Comparison of ENCODE assay signal across 15 cellular contexts in genomic region chr7:8141070-8141469, GRCh38.
"Had no signal": no experiment of that assay in that cellular context is flagged by ENCODE, and none has a peak within 500 bp of the region (broad histone marks: within the 10 kb centered on the region; RNA-seq: fewer than 3 reads in every experiment).

No MANE protein-coding gene starts in this region.

- ATAC-seq: left colon, natural killer cell, upper lobe of right lung had no signal

- H3K4me1 Mint-ChIP-seq: mesothelial cell of epicardium had no signal

- H3K36me3 ChIP-seq: sigmoid colon, SJSA1, WERI-Rb-1 had no signal

- H3K27me3 Mint-ChIP-seq: brain had no signal

- H3K27ac ChIP-seq: sigmoid colon, SJSA1, upper lobe of right lung, WERI-Rb-1 had no signal

- H3K27ac Mint-ChIP-seq: brain, mesothelial cell of epicardium, natural killer cell had no signal

- DNase-seq: activated CD4-positive, alpha-beta T cell treated with anti-CD3 and anti-CD28 coated beads, Interleukin-2, amount 50 U/mL, for 48 hours; activated gamma-delta T cell; activated naive CD4-positive, alpha-beta T cell treated with anti-CD3 and anti-CD28 coated beads, Interleukin-2, amount 50 U/mL, for 16 hours; aorta; left colon; natural killer cell; sigmoid colon; stimulated activated CD4-positive, alpha-beta T cell treated with anti-CD3 and anti-CD28 coated beads, Interleukin-4, amount 100 ng/mL, for 1 hour; stimulated activated naive CD4-positive, alpha-beta T cell; upper lobe of right lung; WERI-Rb-1 had no signal

- H3K27me3 ChIP-seq: sigmoid colon, SJSA1, upper lobe of right lung had no signal

- H3K4me3 ChIP-seq: sigmoid colon, SJSA1, smooth muscle cell, upper lobe of right lung had no signal

- H3K4me1 ChIP-seq: sigmoid colon, SJSA1, upper lobe of right lung had no signal

- H3K4me3 Mint-ChIP-seq: brain, mesothelial cell of epicardium, natural killer cell had no signal

- H3K9me3 ChIP-seq: sigmoid colon, SJSA1, upper lobe of right lung had no signal

- H3K36me3 Mint-ChIP-seq: brain, mesothelial cell of epicardium, natural killer cell had no signal

- H3K9me3 Mint-ChIP-seq: mesothelial cell of epicardium, natural killer cell had no signal
